ENCODE assay signal across 8 cellular contexts in genomic region chr12:45192041-45192695, GRCh38. TPM values are rescaled to one million over a fixed set of nuclear protein-coding genes. Genes with fewer than 3 reads are reported as not detected.
DNase-seq lines count a peak whose midpoint lies in the region; ATAC-seq, FAIRE-seq and TF ChIP-seq lines count a peak whose summit lies in the region.

No MANE protein-coding gene starts in this region.

- TF ChIP-seq POLR2A in GM12891 (IDR thresholded peaks at IDR 0.05; ENCODE audit: low read depth, low read length): no peak

- ATAC-seq in GM21381 (IDR thresholded peaks at IDR 0.05; ENCODE audit: unreplicated experiment): no peak
- ATAC-seq in GM21423 (IDR thresholded peaks at IDR 0.05; ENCODE audit: unreplicated experiment): no peak

- H3K4me1 ChIP-seq in mesodermal cell (ENCODE audit: control insufficient read depth, insufficient read depth, low read length, poor library complexity, severe bottlenecking): peaks cover 8% of the 10 kb centered on the region

- DNase-seq in DMS53 (lab: John Stamatoyannopoulos, UW): peak; percentile 88
- DNase-seq in LoVo (ENCODE audit: low spot score): peak; percentile 87
- DNase-seq in amniotic epithelial cell (ENCODE audit: low read depth): peak; percentile 76
- no peak for DNase-seq in HTR-8/SVneo (ENCODE audit: insufficient read length, low spot score)
- no peak for DNase-seq in GM12891 (ENCODE audit: insufficient read length, low spot score)

- FAIRE-seq in HTR-8/SVneo (lab: Jason Lieb, UNC): no peak
- no peak for FAIRE-seq in GM12891 (lab: Jason Lieb, UNC)

- no peak overlapping the region for H3K4me3 ChIP-seq in mesodermal cell (ENCODE audit: extremely low read depth, insufficient read depth, low read length, poor library complexity, severe bottlenecking)

- H3K9me3 ChIP-seq in mesodermal cell (ENCODE audit: control insufficient read depth, low read length): no peaks in the 10 kb centered on the region

- 70% methylated on average over 2 of the region's 4 CpGs; no CpG with 5 or more reads in 1 of the 2 experiments for WGBS in mesodermal cell (ENCODE audit: insufficient coverage in 2 of 2), 2 experiments

- H3K36me3 ChIP-seq in mesodermal cell (ENCODE audit: control insufficient read depth, insufficient read depth, low read length): peaks cover 5% of the 10 kb centered on the region

- peak overlapping the region; percentile 79 for H3K27ac ChIP-seq in mesodermal cell (ENCODE audit: low read depth, low read length, severe bottlenecking)

TF ChIP-seq in GM12891, 5 proteins besides CTCF, POLR2A, EP300 and RAD21:
- TF ChIP-seq POLR2AphosphoS5 (IDR thresholded peaks at IDR 0.05; ENCODE audit: low read depth, low read length) (no peak), POU2F2 (IDR thresholded peaks at IDR 0.05; ENCODE audit: low read depth, low read length) (no peak), SPI1 (IDR thresholded peaks at IDR 0.05; ENCODE audit: low read depth, low read length) (no peak), TAF1 (IDR thresholded peaks at IDR 0.05; ENCODE audit: low read depth, low read length) (no peak), PAX5 (IDR thresholded peaks at IDR 0.05; ENCODE audit: insufficient read depth, low read length, severe bottlenecking) (no peak)

RNA-seq across cellular contexts. Expression of gene ANO6, which starts 23.7 kb away (rescaled TPM):
- 72.5 TPM for polyA plus RNA-seq in mesodermal cell (2013, experiment 1 of 2)
- 70.8 TPM for polyA plus RNA-seq in mesodermal cell (2013, experiment 2 of 2)
- 11.7 TPM for polyA plus RNA-seq in GM12891 (2012; ENCODE audit: low read depth, missing spikeins)

Comparison
In these comparisons a context has a peak if more than half of its experiments do, and no peak if none do; other contexts are left out.
1. DNase-seq: peak in DMS53 (single experiment), LoVo (single experiment) and amniotic epithelial cell (single experiment); none in HTR-8/SVneo (single experiment) and GM12891 (single experiment).